19 cellular contexts compared by ENCODE assay signal in genomic region chr11:68361702-68362101, GRCh38.
"Had no signal": no experiment of that assay in that cellular context is flagged by ENCODE, and none has a peak within 500 bp of the region (broad histone marks: within the 10 kb centered on the region; RNA-seq: fewer than 3 reads in every experiment).

No MANE protein-coding gene starts in this region.

- ATAC-seq: foreskin keratinocyte, heart right ventricle, left cardiac atrium, left lung, left ventricle myocardium superior, lower lobe of right lung, mucosa of descending colon had no signal

- H3K27me3 ChIP-seq: colonic mucosa, dorsolateral prefrontal cortex, esophagus muscularis mucosa, foreskin keratinocyte, heart right ventricle, left lung had no signal

- H3K4me3 Mint-ChIP-seq: mesothelial cell of epicardium had no signal

- H3K4me1 Mint-ChIP-seq: mesothelial cell of epicardium had no signal

- H3K36me3 ChIP-seq: colonic mucosa had no signal

- H3K9me3 Mint-ChIP-seq: mesothelial cell of epicardium had no signal

- H3K27ac ChIP-seq: colonic mucosa, dorsolateral prefrontal cortex, foreskin keratinocyte, heart right ventricle, left lung, lower lobe of right lung had no signal

- H3K4me1 ChIP-seq: colonic mucosa, foreskin keratinocyte, left lung had no signal

- H3K9me3 ChIP-seq: colonic mucosa, esophagus muscularis mucosa, left lung, lower lobe of right lung, mucosa of descending colon had no signal

- DNase-seq: colonic mucosa; cortex of kidney; dermis blood vessel endothelial cell; dorsolateral prefrontal cortex; effector CD4-positive, alpha-beta T cell; effector memory CD4-positive, alpha-beta T cell; foreskin keratinocyte; glutamatergic neuron; head of caudate nucleus; heart right ventricle; hippocampal formation; left cardiac atrium; left lung; left ventricle myocardium superior; lower lobe of right lung; mesenchymal stem cell; mucosa of descending colon had no signal

- H3K4me3 ChIP-seq: colonic mucosa, dorsolateral prefrontal cortex, esophagus muscularis mucosa, heart right ventricle, left lung, lower lobe of right lung, mucosa of descending colon had no signal

- H3K27ac Mint-ChIP-seq: mesothelial cell of epicardium had no signal
